1 cellular context compared by ENCODE assay signal in genomic region chr17:60525624-60526514, GRCh38.
TF ChIP-seq lines count a peak whose summit lies in the region.

Gene APPBP2 (minus strand): TSS chr17:60526242. CDS start chr17:60525931, 311 bp downstream.

TF ChIP-seq in HEK293, 187 proteins besides CTCF, POLR2A, EP300 and RAD21 (continued from another document and continues in another):
- TF ChIP-seq, protein P1, sequence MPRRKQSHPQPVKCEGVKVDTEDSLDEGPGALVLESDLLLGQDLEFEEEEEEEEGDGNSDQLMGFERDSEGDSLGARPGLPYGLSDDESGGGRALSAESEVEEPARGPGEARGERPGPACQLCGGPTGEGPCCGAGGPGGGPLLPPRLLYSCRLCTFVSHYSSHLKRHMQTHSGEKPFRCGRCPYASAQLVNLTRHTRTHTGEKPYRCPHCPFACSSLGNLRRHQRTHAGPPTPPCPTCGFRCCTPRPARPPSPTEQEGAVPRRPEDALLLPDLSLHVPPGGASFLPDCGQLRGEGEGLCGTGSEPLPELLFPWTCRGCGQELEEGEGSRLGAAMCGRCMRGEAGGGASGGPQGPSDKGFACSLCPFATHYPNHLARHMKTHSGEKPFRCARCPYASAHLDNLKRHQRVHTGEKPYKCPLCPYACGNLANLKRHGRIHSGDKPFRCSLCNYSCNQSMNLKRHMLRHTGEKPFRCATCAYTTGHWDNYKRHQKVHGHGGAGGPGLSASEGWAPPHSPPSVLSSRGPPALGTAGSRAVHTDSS (tag by site-specific recombination; IDR thresholded peaks at IDR 0.05) = peak; percentile 26; the same call in 1 of the 2 replicates
- TF ChIP-seq GFI1B (tag by site-specific recombination; IDR thresholded peaks at IDR 0.05) (no peak), ZSCAN4 (tag by site-specific recombination; IDR thresholded peaks at IDR 0.05) (peak; percentile 26; the same call in 1 of the 2 replicates), KLF16 (tag by site-specific recombination; IDR thresholded peaks at IDR 0.05) (peak; percentile 93), EGR2 (tag by site-specific recombination; IDR thresholded peaks at IDR 0.05; ENCODE audit: low read depth) (peak; percentile 84), ZNF449 (tag by site-specific recombination; IDR thresholded peaks at IDR 0.05) (0 out of 2 replicates have a peak, but pooled peaks have one; percentile 29), ZBTB11 (tag by site-specific recombination; conservative IDR thresholded peaks at IDR 0.05; ENCODE audit: low read depth) (peak; percentile 66; the same call in 1 of the 2 replicates), ZNF629 (tag by site-specific recombination; IDR thresholded peaks at IDR 0.05) (peak; percentile 95), YY2 (tag by site-specific recombination; IDR thresholded peaks at IDR 0.05) (peak; percentile 79), ZNF148 (tag by site-specific recombination; IDR thresholded peaks at IDR 0.05; ENCODE audit: borderline replicate concordance) (no peak), ZNF791 (tag by site-specific recombination; IDR thresholded peaks at IDR 0.05) (no peak), FEZF1 (tag by site-specific recombination; IDR thresholded peaks at IDR 0.05) (no peak), ZNF335 (tag by site-specific recombination; conservative IDR thresholded peaks at IDR 0.05) (peak; percentile 90), ZNF132 (tag by site-specific recombination; IDR thresholded peaks at IDR 0.05; ENCODE audit: borderline replicate concordance) (no peak), ZNF394 (tag by site-specific recombination; IDR thresholded peaks at IDR 0.05; ENCODE audit: borderline replicate concordance) (peak; percentile 60; the same call in 1 of the 2 replicates), KLF7 (tag by site-specific recombination; IDR thresholded peaks at IDR 0.05; ENCODE audit: borderline replicate concordance) (peak; percentile 73; the same call in 1 of the 2 replicates), ZNF501 (tag by site-specific recombination; IDR thresholded peaks at IDR 0.05) (peak; percentile 89; the same call in 1 of the 2 replicates), ZBTB17 (tag by site-specific recombination; IDR thresholded peaks at IDR 0.05) (peak; percentile 94), ZBTB6 (tag by site-specific recombination; IDR thresholded peaks at IDR 0.05) (peak; percentile 98), ZSCAN16 (tag by site-specific recombination; IDR thresholded peaks at IDR 0.05) (0 out of 2 replicates have a peak, but pooled peaks have one; percentile 41), ZNF76 (tag by site-specific recombination; IDR thresholded peaks at IDR 0.05; ENCODE audit: borderline replicate concordance, low read depth) (peak; percentile 90), KLF17 (tag by site-specific recombination; IDR thresholded peaks at IDR 0.05) (0 out of 2 replicates have a peak, but pooled peaks have one; percentile 75), SP7 (tag by site-specific recombination; IDR thresholded peaks at IDR 0.05) (peak; percentile 89)
- TF ChIP-seq, protein P2, sequence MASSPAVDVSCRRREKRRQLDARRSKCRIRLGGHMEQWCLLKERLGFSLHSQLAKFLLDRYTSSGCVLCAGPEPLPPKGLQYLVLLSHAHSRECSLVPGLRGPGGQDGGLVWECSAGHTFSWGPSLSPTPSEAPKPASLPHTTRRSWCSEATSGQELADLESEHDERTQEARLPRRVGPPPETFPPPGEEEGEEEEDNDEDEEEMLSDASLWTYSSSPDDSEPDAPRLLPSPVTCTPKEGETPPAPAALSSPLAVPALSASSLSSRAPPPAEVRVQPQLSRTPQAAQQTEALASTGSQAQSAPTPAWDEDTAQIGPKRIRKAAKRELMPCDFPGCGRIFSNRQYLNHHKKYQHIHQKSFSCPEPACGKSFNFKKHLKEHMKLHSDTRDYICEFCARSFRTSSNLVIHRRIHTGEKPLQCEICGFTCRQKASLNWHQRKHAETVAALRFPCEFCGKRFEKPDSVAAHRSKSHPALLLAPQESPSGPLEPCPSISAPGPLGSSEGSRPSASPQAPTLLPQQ (tag by site-specific recombination; IDR thresholded peaks at IDR 0.05) = peak; percentile 50; the same call in 1 of the 2 replicates
- TF ChIP-seq, protein P3, sequence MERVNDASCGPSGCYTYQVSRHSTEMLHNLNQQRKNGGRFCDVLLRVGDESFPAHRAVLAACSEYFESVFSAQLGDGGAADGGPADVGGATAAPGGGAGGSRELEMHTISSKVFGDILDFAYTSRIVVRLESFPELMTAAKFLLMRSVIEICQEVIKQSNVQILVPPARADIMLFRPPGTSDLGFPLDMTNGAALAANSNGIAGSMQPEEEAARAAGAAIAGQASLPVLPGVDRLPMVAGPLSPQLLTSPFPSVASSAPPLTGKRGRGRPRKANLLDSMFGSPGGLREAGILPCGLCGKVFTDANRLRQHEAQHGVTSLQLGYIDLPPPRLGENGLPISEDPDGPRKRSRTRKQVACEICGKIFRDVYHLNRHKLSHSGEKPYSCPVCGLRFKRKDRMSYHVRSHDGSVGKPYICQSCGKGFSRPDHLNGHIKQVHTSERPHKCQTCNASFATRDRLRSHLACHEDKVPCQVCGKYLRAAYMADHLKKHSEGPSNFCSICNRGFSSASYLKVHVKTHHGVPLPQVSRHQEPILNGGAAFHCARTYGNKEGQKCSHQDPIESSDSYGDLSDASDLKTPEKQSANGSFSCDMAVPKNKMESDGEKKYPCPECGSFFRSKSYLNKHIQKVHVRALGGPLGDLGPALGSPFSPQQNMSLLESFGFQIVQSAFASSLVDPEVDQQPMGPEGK (tag by site-specific recombination; IDR thresholded peaks at IDR 0.05) = peak; percentile 98
- TF ChIP-seq, protein P4, sequence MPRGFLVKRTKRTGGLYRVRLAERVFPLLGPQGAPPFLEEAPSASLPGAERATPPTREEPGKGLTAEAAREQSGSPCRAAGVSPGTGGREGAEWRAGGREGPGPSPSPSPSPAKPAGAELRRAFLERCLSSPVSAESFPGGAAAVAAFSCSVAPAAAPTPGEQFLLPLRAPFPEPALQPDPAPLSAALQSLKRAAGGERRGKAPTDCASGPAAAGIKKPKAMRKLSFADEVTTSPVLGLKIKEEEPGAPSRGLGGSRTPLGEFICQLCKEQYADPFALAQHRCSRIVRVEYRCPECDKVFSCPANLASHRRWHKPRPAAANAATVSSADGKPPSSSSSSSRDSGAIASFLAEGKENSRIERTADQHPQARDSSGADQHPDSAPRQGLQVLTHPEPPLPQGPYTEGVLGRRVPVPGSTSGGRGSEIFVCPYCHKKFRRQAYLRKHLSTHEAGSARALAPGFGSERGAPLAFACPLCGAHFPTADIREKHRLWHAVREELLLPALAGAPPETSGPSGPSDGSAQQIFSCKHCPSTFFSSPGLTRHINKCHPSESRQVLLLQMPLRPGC (tag by site-specific recombination; IDR thresholded peaks at IDR 0.05) = peak; percentile 69
- TF ChIP-seq, protein P5, sequence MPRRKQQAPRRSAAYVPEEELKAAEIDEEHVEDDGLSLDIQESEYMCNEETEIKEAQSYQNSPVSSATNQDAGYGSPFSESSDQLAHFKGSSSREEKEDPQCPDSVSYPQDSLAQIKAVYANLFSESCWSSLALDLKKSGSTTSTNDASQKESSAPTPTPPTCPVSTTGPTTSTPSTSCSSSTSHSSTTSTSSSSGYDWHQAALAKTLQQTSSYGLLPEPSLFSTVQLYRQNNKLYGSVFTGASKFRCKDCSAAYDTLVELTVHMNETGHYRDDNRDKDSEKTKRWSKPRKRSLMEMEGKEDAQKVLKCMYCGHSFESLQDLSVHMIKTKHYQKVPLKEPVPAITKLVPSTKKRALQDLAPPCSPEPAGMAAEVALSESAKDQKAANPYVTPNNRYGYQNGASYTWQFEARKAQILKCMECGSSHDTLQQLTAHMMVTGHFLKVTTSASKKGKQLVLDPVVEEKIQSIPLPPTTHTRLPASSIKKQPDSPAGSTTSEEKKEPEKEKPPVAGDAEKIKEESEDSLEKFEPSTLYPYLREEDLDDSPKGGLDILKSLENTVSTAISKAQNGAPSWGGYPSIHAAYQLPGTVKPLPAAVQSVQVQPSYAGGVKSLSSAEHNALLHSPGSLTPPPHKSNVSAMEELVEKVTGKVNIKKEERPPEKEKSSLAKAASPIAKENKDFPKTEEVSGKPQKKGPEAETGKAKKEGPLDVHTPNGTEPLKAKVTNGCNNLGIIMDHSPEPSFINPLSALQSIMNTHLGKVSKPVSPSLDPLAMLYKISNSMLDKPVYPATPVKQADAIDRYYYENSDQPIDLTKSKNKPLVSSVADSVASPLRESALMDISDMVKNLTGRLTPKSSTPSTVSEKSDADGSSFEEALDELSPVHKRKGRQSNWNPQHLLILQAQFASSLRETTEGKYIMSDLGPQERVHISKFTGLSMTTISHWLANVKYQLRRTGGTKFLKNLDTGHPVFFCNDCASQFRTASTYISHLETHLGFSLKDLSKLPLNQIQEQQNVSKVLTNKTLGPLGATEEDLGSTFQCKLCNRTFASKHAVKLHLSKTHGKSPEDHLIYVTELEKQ (tag by site-specific recombination; IDR thresholded peaks at IDR 0.05; ENCODE audit: borderline replicate concordance) = no peak
